ENCODE assay signal across 9 cellular contexts in the genomic region with DNA sequence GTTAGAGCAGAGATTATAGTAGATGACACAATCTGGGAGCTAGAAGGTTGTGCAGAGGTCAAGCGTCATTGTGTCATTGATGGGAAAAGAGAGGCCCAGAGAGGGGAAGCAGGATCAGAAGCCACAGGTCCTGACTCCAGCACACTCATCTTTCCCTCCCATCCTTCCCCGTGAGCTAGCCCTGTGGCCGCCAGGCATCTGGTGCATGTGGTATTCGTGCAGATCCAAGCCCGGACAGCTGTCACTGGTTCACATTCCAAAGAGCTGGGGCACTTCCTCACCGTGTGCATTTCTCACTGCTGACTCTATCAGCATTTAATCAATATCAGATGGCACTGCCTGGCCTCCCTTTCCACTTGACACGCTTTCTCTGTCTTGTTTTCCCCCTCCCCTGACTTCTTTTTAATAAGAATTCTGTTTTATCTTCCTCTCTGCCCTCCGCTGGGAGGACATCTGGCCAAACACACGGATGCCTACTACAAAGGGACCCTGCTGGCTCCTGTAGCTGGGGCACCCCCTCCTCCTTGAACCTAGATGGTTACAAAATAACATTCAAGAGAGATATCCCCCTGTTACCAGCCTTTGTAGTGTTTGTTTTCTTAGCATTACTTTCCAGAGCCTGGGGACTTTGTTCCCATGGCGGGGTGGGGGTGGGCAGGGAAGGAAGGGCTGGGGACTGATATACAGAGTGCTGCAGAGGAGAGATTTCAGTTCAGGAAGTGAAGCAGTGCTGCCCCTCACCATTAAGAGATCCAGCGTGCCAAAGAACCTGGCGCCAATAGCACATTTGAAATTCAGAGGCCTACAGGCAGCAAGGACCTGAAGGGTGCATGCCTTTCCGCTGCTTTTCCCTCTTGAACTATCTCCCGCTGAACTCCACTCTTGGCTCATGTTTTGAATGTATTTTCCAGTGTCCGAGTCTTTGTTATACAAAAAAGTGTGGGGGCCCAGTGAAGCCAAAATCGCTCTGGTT.
DNase-seq lines count a peak whose midpoint lies in the region; ATAC-seq and TF ChIP-seq lines count a peak whose summit lies in the region.
"Had no signal": no experiment of that assay in that cellular context is flagged by ENCODE, and none has a peak within 500 bp of the region (broad histone marks: within the 10 kb centered on the region; RNA-seq: fewer than 3 reads in every experiment).

No MANE protein-coding gene starts in this region.

- H3K36me3 ChIP-seq in sigmoid colon: no peaks in the 10 kb centered on the region

- TF ChIP-seq EP300 in sigmoid colon (IDR thresholded peaks at IDR 0.05): no peak

- CTCF ChIA-PET in T-cell (lab: Charles Lee): no interaction called here

- H3K4me1 Mint-ChIP-seq in T-cell: no peaks in the 10 kb centered on the region
- H3K4me1 Mint-ChIP-seq: stimulated activated naive CD8-positive, alpha-beta T cell treated with anti-CD3 and anti-CD28 coated beads, Interleukin-15, amount 100 ng/mL, for 72 hours had no signal

- WGBS in sigmoid colon, 2 donors: 72 to 73% methylated on average over 16 of the region's 16 CpGs

- peaks cover 10 to 22% of the 10 kb centered on the region in 2 donors for H3K27me3 Mint-ChIP-seq in T-cell

- H3K4me3 ChIP-seq in sigmoid colon: no peak overlapping the region

- H3K9me3 Mint-ChIP-seq in T-cell: no peaks in the 10 kb centered on the region
- H3K9me3 Mint-ChIP-seq: stimulated activated naive CD8-positive, alpha-beta T cell treated with anti-CD3 and anti-CD28 coated beads, Interleukin-15, amount 100 ng/mL, for 72 hours had no signal

- no peak overlapping the region for H3K27ac Mint-ChIP-seq in T-cell

- H3K27me3 ChIP-seq in sigmoid colon: no peaks in the 10 kb centered on the region

- no peak for TF ChIP-seq CTCF in sigmoid colon (IDR thresholded peaks at IDR 0.05)

- POLR2A ChIA-PET in T-cell (lab: Charles Lee): no interaction called here

- H3K9me3 ChIP-seq in sigmoid colon: no peaks in the 10 kb centered on the region

- TF ChIP-seq POLR2A in sigmoid colon (IDR thresholded peaks at IDR 0.05): no peak

- intact Hi-C loops in Right ventricle myocardium superior (cut with DNase I) (no loop called here), sigmoid colon (cut with DNase I) (no loop called here)

- no peak overlapping the region for H3K4me3 Mint-ChIP-seq in T-cell
- H3K4me3 Mint-ChIP-seq: stimulated activated naive CD8-positive, alpha-beta T cell treated with anti-CD3 and anti-CD28 coated beads, Interleukin-15, amount 100 ng/mL, for 72 hours had no signal

- DNase-seq in ELR (ENCODE audit: low read depth) (peak; percentile 99), SK-N-DZ (ENCODE audit: low spot score) (peak; percentile 79), Right ventricle myocardium superior (peak; percentile 49), sigmoid colon (peak; percentile 78), cerebellar nuclear complex (lab: John Stamatoyannopoulos, UW) (no peak), T-cell (no peak), HT-29 (ENCODE audit: low spot score) (no peak), UCSD-AML1 (lab: John Stamatoyannopoulos, UW; ENCODE audit: unreplicated experiment) (no peak)
- DNase-seq: stimulated activated naive CD8-positive, alpha-beta T cell treated with anti-CD3 and anti-CD28 coated beads, Interleukin-15, amount 100 ng/mL, for 72 hours had no signal

- peak; percentile 54 for ATAC-seq in Right ventricle myocardium superior (ENCODE audit: poor library complexity)
- ATAC-seq in T-cell (replicated peaks in 1 of 4): no peak
- ATAC-seq: stimulated activated naive CD8-positive, alpha-beta T cell treated with anti-CD3 and anti-CD28 coated beads, Interleukin-15, amount 100 ng/mL, for 72 hours had no signal

- H3K36me3 Mint-ChIP-seq in T-cell: no peaks in the 10 kb centered on the region

- H3K27ac ChIP-seq in sigmoid colon: peak overlapping the region in 2 of 4 donors; percentile 42 to 51

- peaks cover 0 to 17% (median 5%) of the 10 kb centered on the region in 4 donors for H3K4me1 ChIP-seq in sigmoid colon

Comparison
In these comparisons a context has a peak if more than half of its experiments do, and no peak if none do; other contexts are left out.
1. DNase-seq: peak in ELR (single experiment), SK-N-DZ (single experiment), Right ventricle myocardium superior (single experiment) and sigmoid colon (single experiment); none in cerebellar nuclear complex (0 of 2), T-cell (0 of 34), HT-29 (single experiment) and UCSD-AML1 (single experiment).